ENCODE assay signal across 13 cellular contexts in genomic region chr19:17743874-17744273, GRCh38. TPM values are rescaled to one million over a fixed set of nuclear protein-coding genes. Genes with fewer than 3 reads are reported as not detected.
DNase-seq lines count a peak whose midpoint lies in the region; ATAC-seq and TF ChIP-seq lines count a peak whose summit lies in the region.
"Had no signal": no experiment of that assay in that cellular context is flagged by ENCODE, and none has a peak within 500 bp of the region (broad histone marks: within the 10 kb centered on the region; RNA-seq: fewer than 3 reads in every experiment).

No MANE protein-coding gene starts in this region.

- no peak for TF ChIP-seq CTCF in fibroblast of the aortic adventitia (IDR thresholded peaks at IDR 0.05; ENCODE audit: insufficient read depth, low read length)

- no peak overlapping the region for H3K4me3 Mint-ChIP-seq in activated T-helper 17 cell treated with anti-CD3 and anti-CD28 coated beads, Interleukin-2, amount 50 U/mL, for 72 hours
- H3K4me3 Mint-ChIP-seq: T-helper 17 cell had no signal

- peak overlapping the region; percentile 89 for H3K27ac Mint-ChIP-seq in activated T-helper 17 cell treated with anti-CD3 and anti-CD28 coated beads, Interleukin-2, amount 50 U/mL, for 72 hours

- H3K27me3 ChIP-seq in BLaER1 (no peaks in the 10 kb centered on the region), H7 (ENCODE audit: control insufficient read depth, insufficient read depth, low read length) (peaks cover 3% of the 10 kb centered on the region; the same call in 1 of the 2 replicates)
- H3K27me3 ChIP-seq: sigmoid colon had no signal

- peak overlapping the region; percentile 24; the same call in 1 of the 2 replicates for H3K4me2 ChIP-seq in BLaER1

- H3K4me3 ChIP-seq in BLaER1: no peak overlapping the region
- no peak overlapping the region for H3K4me3 ChIP-seq in H7 (ENCODE audit: insufficient read depth, low read depth, low read length)
- H3K4me3 ChIP-seq in fibroblast of the aortic adventitia (ENCODE audit: low read depth, low read length): no peak overlapping the region
- H3K4me3 ChIP-seq: sigmoid colon had no signal

- no peak for ATAC-seq in activated T-helper 17 cell treated with anti-CD3 and anti-CD28 coated beads, Interleukin-2, amount 50 U/mL, for 72 hours (replicated peaks)
- ATAC-seq in GM19023 (IDR thresholded peaks at IDR 0.05; ENCODE audit: unreplicated experiment): no peak
- ATAC-seq: Panc1, T-helper 17 cell had no signal

- peaks cover 9% of the 10 kb centered on the region for H3K4me1 Mint-ChIP-seq in activated T-helper 17 cell treated with anti-CD3 and anti-CD28 coated beads, Interleukin-2, amount 50 U/mL, for 72 hours

- peaks cover 16% of the 10 kb centered on the region for H3K36me3 ChIP-seq in BLaER1
- H3K36me3 ChIP-seq in H7 (replicated peaks; ENCODE audit: control insufficient read depth, insufficient read depth, low read length): no peaks in the 10 kb centered on the region
- H3K36me3 ChIP-seq: sigmoid colon had no signal

- H3K27ac ChIP-seq in BLaER1: no peak overlapping the region
- H3K27ac ChIP-seq: sigmoid colon had no signal

- no peak overlapping the region for H3K9ac ChIP-seq in BLaER1

- H3K4me1 ChIP-seq in BLaER1: peaks cover 49% of the 10 kb centered on the region

- DNase-seq in H7: peak; percentile 11
- peak; percentile 39 for DNase-seq in fibroblast of the aortic adventitia (ENCODE audit: low read depth)
- DNase-seq in stimulated activated CD4-positive, alpha-beta T cell treated with anti-CD3 and anti-CD28 coated beads, Interleukin-4, amount 100 ng/mL, for 1 hour: no peak
- no peak for DNase-seq in ureter (ENCODE audit: low spot score)
- DNase-seq in medulla oblongata (ENCODE audit: extremely low spot score): no peak
- DNase-seq: MM.1S, sigmoid colon, substantia nigra, T-helper 17 cell had no signal

- H4K20me1 ChIP-seq in BLaER1: no peaks in the 10 kb centered on the region

- H3K9me3 Mint-ChIP-seq in activated T-helper 17 cell treated with anti-CD3 and anti-CD28 coated beads, Interleukin-2, amount 50 U/mL, for 72 hours: no peaks in the 10 kb centered on the region

- H3K36me3 Mint-ChIP-seq in activated T-helper 17 cell treated with anti-CD3 and anti-CD28 coated beads, Interleukin-2, amount 50 U/mL, for 72 hours (ENCODE audit: low read depth): peaks cover 2% of the 10 kb centered on the region

- peaks cover 21% of the 10 kb centered on the region for H3K9me3 ChIP-seq in BLaER1
- H3K9me3 ChIP-seq: sigmoid colon had no signal

- H3K27me3 Mint-ChIP-seq in activated T-helper 17 cell treated with anti-CD3 and anti-CD28 coated beads, Interleukin-2, amount 50 U/mL, for 72 hours: no peaks in the 10 kb centered on the region
- H3K27me3 Mint-ChIP-seq: T-helper 17 cell had no signal

RNA-seq across cellular contexts. Expression of gene FCHO1, which starts 7.4 kb away (rescaled TPM):
- 21.6 and 21.7 TPM in 2 replicates for total RNA-seq in H7 (2014; rRNA removed; shearing (Covaris generic))
- total RNA-seq in activated T-helper 17 cell treated with anti-CD3 and anti-CD28 coated beads, Interleukin-2, amount 50 U/mL, for 72 hours: 10 to 100 TPM; 64.0 to 75.5 TPM
- total RNA-seq in fibroblast of the aortic adventitia (ENCODE audit: low replicate concordance): 0.36 TPM in 1 of 2 replicates, not detected in the other
- total RNA-seq in ureter: 4.8 TPM

RNA-seq across cellular contexts. Expression of gene MAP1S, which starts 24.6 kb away (rescaled TPM):
- 27.1 and 28.0 TPM in 2 replicates for total RNA-seq in H7 (2014; rRNA removed; shearing (Covaris generic))
- 10 to 100 TPM; 74.0 to 83.7 TPM for total RNA-seq in activated T-helper 17 cell treated with anti-CD3 and anti-CD28 coated beads, Interleukin-2, amount 50 U/mL, for 72 hours
- 14.1 and 19.3 TPM in 2 replicates for total RNA-seq in fibroblast of the aortic adventitia (ENCODE audit: low replicate concordance)
- 61.6 TPM for total RNA-seq in ureter

RNA-seq across cellular contexts. Expression of gene B3GNT3, which starts 51.1 kb away (rescaled TPM):
- 0.73 and 1.7 TPM in 2 replicates for total RNA-seq in H7 (2014; rRNA removed; shearing (Covaris generic))
- total RNA-seq in activated T-helper 17 cell treated with anti-CD3 and anti-CD28 coated beads, Interleukin-2, amount 50 U/mL, for 72 hours: 1 to 10 TPM in 1 of 2 donors, not detected in 1; 1.2 TPM
- total RNA-seq in fibroblast of the aortic adventitia (ENCODE audit: low replicate concordance) (not detected in 2 replicates), ureter (88.2 TPM)

RNA-seq across cellular contexts. Expression of gene UNC13A, which starts 55.7 kb away (rescaled TPM):
- 6.6 and 8.8 TPM in 2 replicates for total RNA-seq in H7 (2014; rRNA removed; shearing (Covaris generic))
- under 1 TPM; 0.16 to 0.45 TPM for total RNA-seq in activated T-helper 17 cell treated with anti-CD3 and anti-CD28 coated beads, Interleukin-2, amount 50 U/mL, for 72 hours
- total RNA-seq in fibroblast of the aortic adventitia (ENCODE audit: low replicate concordance) (0.27 and 0.49 TPM in 2 replicates), ureter (1.4 TPM)
- total RNA-seq: T-helper 17 cell had no signal

Comparison
In these comparisons a context has a peak if more than half of its experiments do, and no peak if none do; other contexts are left out.
1. DNase-seq: peak in H7 (single experiment) and fibroblast of the aortic adventitia (single experiment); none in stimulated activated CD4-positive, alpha-beta T cell treated with anti-CD3 and anti-CD28 coated beads, Interleukin-4, amount 100 ng/mL, for 1 hour (single experiment), ureter (single experiment) and medulla oblongata (single experiment).
2. RNA of gene B3GNT3, which starts 51.1 kb away (total RNA-seq): 88.2 TPM in ureter (single experiment); 1.2 TPM in activated T-helper 17 cell treated with anti-CD3 and anti-CD28 coated beads, Interleukin-2, amount 50 U/mL, for 72 hours, 0.73 to 1.7 TPM in H7 and not detected in fibroblast of the aortic adventitia; every median in the first group is over 10 times any median in the second.